Comparison of ENCODE assay signal across 10 cellular contexts in the genomic region with DNA sequence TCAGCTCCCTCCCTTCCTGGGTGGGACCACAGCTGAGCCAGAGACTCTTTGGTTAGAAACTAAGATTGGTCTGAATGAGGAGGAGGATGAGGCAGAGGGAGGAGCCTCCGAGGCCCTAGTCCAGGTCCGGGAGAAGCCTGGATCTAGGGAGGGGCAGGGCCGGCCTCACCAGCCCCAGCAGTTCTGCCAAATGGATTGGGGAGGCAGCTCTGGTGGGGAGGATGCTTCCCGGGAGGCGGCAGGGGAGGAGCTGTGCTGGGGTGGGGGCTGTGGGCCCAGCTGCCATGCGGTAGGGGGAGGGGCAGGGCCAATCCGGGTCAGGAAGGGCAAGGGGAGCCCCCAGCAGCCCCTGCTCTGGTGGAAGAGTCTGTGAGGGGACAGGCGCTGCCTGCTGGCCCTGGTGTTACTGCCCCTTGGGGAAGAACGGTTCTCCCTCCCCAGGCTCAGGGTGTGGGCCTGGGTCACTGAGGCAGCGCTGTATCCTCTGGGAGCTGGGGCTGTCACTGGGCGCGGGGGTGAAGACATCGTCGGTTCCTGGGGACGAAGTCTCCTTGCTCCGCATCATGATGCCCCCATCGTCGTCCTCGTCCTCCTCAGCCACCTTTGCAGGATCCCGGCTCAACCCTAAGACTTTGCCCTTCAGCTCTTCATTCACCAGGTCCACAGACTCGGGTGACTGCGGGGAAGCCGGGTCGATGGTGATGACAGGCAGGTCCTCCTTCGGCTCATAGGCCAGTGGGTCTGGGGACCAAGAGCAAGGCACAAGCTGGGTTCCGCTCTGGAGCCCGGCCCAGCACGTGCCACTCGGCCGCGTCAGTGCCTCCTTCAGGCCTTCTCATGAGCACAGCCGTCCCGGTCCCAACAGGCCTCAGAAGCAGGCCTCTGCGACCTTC. TPM values are rescaled to one million over a fixed set of nuclear protein-coding genes. Genes with fewer than 3 reads are reported as not detected.
DNase-seq lines count a peak whose midpoint lies in the region; ATAC-seq and TF ChIP-seq lines count a peak whose summit lies in the region.
"Had no signal": no experiment of that assay in that cellular context is flagged by ENCODE, and none has a peak within 500 bp of the region (broad histone marks: within the 10 kb centered on the region; RNA-seq: fewer than 3 reads in every experiment).

No MANE protein-coding gene starts in this region.

- H3K4me3 Mint-ChIP-seq in activated CD4-positive, alpha-beta T cell treated with anti-CD3 and anti-CD28 coated beads, Interleukin-2, amount 10 ng/mL, durations not matched to agents 24 days and 14 days = no peak overlapping the region
- peak overlapping the region in 2 of 5 experiments; percentile 21 to 28 for H3K4me3 Mint-ChIP-seq in brain
- H3K4me3 Mint-ChIP-seq in type B pancreatic cell = peak overlapping the region; percentile 32
- H3K4me3 Mint-ChIP-seq: activated naive CD8-positive, alpha-beta T cell; CD4-positive, CD25-positive, alpha-beta regulatory T cell had no signal

- H3K9me3 Mint-ChIP-seq in activated CD4-positive, alpha-beta T cell treated with anti-CD3 and anti-CD28 coated beads, Interleukin-2, amount 10 ng/mL, durations not matched to agents 24 days and 14 days = no peaks in the 10 kb centered on the region
- H3K9me3 Mint-ChIP-seq in brain (peaks cover 0 to 4% (median 0%) of the 10 kb centered on the region in 5 experiments), type B pancreatic cell (no peaks in the 10 kb centered on the region)
- H3K9me3 Mint-ChIP-seq: CD4-positive, CD25-positive, alpha-beta regulatory T cell had no signal

- DNase-seq in activated CD4-positive, alpha-beta T cell treated with anti-CD3 and anti-CD28 coated beads, Interleukin-2, amount 10 ng/mL, durations not matched to agents 24 days and 14 days = no peak
- no peak for DNase-seq in activated CD4-positive, alpha-beta T cell treated with anti-CD3 and anti-CD28 coated beads, Interleukin-2, amount 50 U/mL, for 4 hours
- DNase-seq in lower lobe of right lung = no peak
- no peak for DNase-seq in type B pancreatic cell (ENCODE audit: extremely low spot score, unreplicated experiment)
- DNase-seq in putamen (ENCODE audit: low spot score) = no peak
- DNase-seq: CD4-positive, CD25-positive, alpha-beta regulatory T cell had no signal

- H3K27me3 Mint-ChIP-seq in activated CD4-positive, alpha-beta T cell treated with anti-CD3 and anti-CD28 coated beads, Interleukin-2, amount 10 ng/mL, durations not matched to agents 24 days and 14 days = no peaks in the 10 kb centered on the region
- H3K27me3 Mint-ChIP-seq in brain = no peaks in the 10 kb centered on the region
- H3K27me3 Mint-ChIP-seq in type B pancreatic cell = no peaks in the 10 kb centered on the region
- H3K27me3 Mint-ChIP-seq: activated naive CD8-positive, alpha-beta T cell; CD4-positive, CD25-positive, alpha-beta regulatory T cell had no signal

- intact Hi-C loops in activated CD4-positive, alpha-beta T cell treated with anti-CD3 and anti-CD28 coated beads, Interleukin-2, amount 10 ng/mL, durations not matched to agents 24 days and 14 days (cut with micrococcal nuclease) = no loop called here
- intact Hi-C loops in lower lobe of right lung (cut with DNase I) = loop anchor here (10.0 kb wide), 2 partner anchors 55 to 185 kb away; no protein-coding TSS in a partner anchor

- H3K36me3 ChIP-seq in lower lobe of right lung = peaks cover 47% of the 10 kb centered on the region

- peaks cover 39% of the 10 kb centered on the region for H3K4me1 ChIP-seq in lower lobe of right lung

- ATAC-seq in lower lobe of right lung (peak; percentile 8 to 11), GM21360 (IDR thresholded peaks at IDR 0.05; ENCODE audit: unreplicated experiment) (no peak), HG03025 (IDR thresholded peaks at IDR 0.05; ENCODE audit: low FRiP score, unreplicated experiment) (no peak)

- peak overlapping the region; percentile 87 for H3K27ac Mint-ChIP-seq in activated CD4-positive, alpha-beta T cell treated with anti-CD3 and anti-CD28 coated beads, Interleukin-2, amount 10 ng/mL, durations not matched to agents 24 days and 14 days
- peak overlapping the region; percentile 90 to 96 (median 95) for H3K27ac Mint-ChIP-seq in brain
- H3K27ac Mint-ChIP-seq in type B pancreatic cell = peak overlapping the region; percentile 80
- H3K27ac Mint-ChIP-seq: activated naive CD8-positive, alpha-beta T cell; CD4-positive, CD25-positive, alpha-beta regulatory T cell had no signal

- TF ChIP-seq CTCF in brain (conservative IDR thresholded peaks at IDR 0.05) (no peak), lower lobe of right lung (IDR thresholded peaks at IDR 0.05) (no peak), type B pancreatic cell (conservative IDR thresholded peaks at IDR 0.05) (no peak)

- H3K27me3 ChIP-seq in lower lobe of right lung (ENCODE audit: low read depth) = no peaks in the 10 kb centered on the region

- H3K36me3 Mint-ChIP-seq in activated CD4-positive, alpha-beta T cell treated with anti-CD3 and anti-CD28 coated beads, Interleukin-2, amount 10 ng/mL, durations not matched to agents 24 days and 14 days (ENCODE audit: low read depth) = peaks cover 7% of the 10 kb centered on the region
- H3K36me3 Mint-ChIP-seq in brain (no peaks in the 10 kb centered on the region), type B pancreatic cell (no peaks in the 10 kb centered on the region)
- H3K36me3 Mint-ChIP-seq: activated naive CD8-positive, alpha-beta T cell; CD4-positive, CD25-positive, alpha-beta regulatory T cell had no signal

- H3K4me3 ChIP-seq in lower lobe of right lung = no peak overlapping the region

- H3K9me3 ChIP-seq in lower lobe of right lung = no peaks in the 10 kb centered on the region

- H3K4me1 Mint-ChIP-seq in activated CD4-positive, alpha-beta T cell treated with anti-CD3 and anti-CD28 coated beads, Interleukin-2, amount 10 ng/mL, durations not matched to agents 24 days and 14 days = peaks cover 14% of the 10 kb centered on the region
- H3K4me1 Mint-ChIP-seq in brain = peaks cover 46% of the 10 kb centered on the region
- peaks cover 22% of the 10 kb centered on the region for H3K4me1 Mint-ChIP-seq in type B pancreatic cell (ENCODE audit: unreplicated experiment)

- H3K27ac ChIP-seq in lower lobe of right lung = peak overlapping the region; percentile 79

RNA-seq across cellular contexts. Expression of gene SLC9A1, which starts 54.8 kb away (rescaled TPM):
- 25.5 and 27.1 TPM in 2 replicates for total RNA-seq in activated CD4-positive, alpha-beta T cell treated with anti-CD3 and anti-CD28 coated beads, Interleukin-2, amount 10 ng/mL, durations not matched to agents 24 days and 14 days
- polyA plus RNA-seq in brain (ENCODE audit: insufficient read depth, low read depth, low replicate concordance) = 31.8 TPM
- total RNA-seq in lower lobe of right lung (57.7 TPM), type B pancreatic cell (ENCODE audit: low replicate concordance) (28.8 and 41.9 TPM in 2 replicates)

Comparison
In these comparisons a context has a peak if more than half of its experiments do, and no peak if none do; other contexts are left out.
1. ATAC-seq: peak in lower lobe of right lung (2 of 2); none in GM21360 (single experiment) and HG03025 (single experiment).
2. Peak in every context shown above with its lines, with median percentiles within 50 percentile points of each other: H3K27ac Mint-ChIP-seq.